In the genomic region with DNA sequence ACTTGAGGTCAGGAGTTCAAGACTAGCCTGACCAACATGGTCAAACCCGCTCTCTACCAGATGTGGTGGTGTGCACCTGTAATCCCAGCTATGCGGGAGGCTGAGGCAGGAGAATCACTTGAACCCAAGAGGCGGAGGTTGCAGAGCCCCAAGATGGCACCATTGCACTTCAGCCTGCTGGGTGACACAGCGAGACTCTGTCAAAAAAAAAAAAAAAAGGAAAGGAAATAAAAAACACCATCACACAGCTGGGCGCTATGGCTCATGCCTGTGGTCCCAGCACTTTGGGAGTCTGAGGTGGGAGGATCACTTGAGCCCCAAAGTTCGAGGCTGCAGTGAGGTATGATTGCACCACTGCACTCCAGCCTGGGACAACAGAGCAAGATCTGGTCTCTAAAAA, we compare ENCODE assay signal across 1 cellular context.
TF ChIP-seq lines count a peak whose summit lies in the region.

No MANE protein-coding gene starts in this region.

TF ChIP-seq in H1, 55 proteins besides CTCF, POLR2A, EP300 and RAD21:
- TF ChIP-seq GTF2F1 (IDR thresholded peaks at IDR 0.05; ENCODE audit: borderline replicate concordance, low read depth, low read length) (no peak), POU5F1 (IDR thresholded peaks at IDR 0.05; ENCODE audit: low read depth, low read length) (no peak), SRF (IDR thresholded peaks at IDR 0.05; ENCODE audit: low read depth, low read length) (no peak), YY1 (IDR thresholded peaks at IDR 0.05; ENCODE audit: low read depth, low read length) (no peak), JUND (IDR thresholded peaks at IDR 0.05; ENCODE audit: low read length) (no peak), CHD2 (IDR thresholded peaks at IDR 0.05; ENCODE audit: low read length) (no peak), CEBPB (IDR thresholded peaks at IDR 0.05; ENCODE audit: low read depth, low read length) (no peak)
- TF ChIP-seq, protein P1, sequence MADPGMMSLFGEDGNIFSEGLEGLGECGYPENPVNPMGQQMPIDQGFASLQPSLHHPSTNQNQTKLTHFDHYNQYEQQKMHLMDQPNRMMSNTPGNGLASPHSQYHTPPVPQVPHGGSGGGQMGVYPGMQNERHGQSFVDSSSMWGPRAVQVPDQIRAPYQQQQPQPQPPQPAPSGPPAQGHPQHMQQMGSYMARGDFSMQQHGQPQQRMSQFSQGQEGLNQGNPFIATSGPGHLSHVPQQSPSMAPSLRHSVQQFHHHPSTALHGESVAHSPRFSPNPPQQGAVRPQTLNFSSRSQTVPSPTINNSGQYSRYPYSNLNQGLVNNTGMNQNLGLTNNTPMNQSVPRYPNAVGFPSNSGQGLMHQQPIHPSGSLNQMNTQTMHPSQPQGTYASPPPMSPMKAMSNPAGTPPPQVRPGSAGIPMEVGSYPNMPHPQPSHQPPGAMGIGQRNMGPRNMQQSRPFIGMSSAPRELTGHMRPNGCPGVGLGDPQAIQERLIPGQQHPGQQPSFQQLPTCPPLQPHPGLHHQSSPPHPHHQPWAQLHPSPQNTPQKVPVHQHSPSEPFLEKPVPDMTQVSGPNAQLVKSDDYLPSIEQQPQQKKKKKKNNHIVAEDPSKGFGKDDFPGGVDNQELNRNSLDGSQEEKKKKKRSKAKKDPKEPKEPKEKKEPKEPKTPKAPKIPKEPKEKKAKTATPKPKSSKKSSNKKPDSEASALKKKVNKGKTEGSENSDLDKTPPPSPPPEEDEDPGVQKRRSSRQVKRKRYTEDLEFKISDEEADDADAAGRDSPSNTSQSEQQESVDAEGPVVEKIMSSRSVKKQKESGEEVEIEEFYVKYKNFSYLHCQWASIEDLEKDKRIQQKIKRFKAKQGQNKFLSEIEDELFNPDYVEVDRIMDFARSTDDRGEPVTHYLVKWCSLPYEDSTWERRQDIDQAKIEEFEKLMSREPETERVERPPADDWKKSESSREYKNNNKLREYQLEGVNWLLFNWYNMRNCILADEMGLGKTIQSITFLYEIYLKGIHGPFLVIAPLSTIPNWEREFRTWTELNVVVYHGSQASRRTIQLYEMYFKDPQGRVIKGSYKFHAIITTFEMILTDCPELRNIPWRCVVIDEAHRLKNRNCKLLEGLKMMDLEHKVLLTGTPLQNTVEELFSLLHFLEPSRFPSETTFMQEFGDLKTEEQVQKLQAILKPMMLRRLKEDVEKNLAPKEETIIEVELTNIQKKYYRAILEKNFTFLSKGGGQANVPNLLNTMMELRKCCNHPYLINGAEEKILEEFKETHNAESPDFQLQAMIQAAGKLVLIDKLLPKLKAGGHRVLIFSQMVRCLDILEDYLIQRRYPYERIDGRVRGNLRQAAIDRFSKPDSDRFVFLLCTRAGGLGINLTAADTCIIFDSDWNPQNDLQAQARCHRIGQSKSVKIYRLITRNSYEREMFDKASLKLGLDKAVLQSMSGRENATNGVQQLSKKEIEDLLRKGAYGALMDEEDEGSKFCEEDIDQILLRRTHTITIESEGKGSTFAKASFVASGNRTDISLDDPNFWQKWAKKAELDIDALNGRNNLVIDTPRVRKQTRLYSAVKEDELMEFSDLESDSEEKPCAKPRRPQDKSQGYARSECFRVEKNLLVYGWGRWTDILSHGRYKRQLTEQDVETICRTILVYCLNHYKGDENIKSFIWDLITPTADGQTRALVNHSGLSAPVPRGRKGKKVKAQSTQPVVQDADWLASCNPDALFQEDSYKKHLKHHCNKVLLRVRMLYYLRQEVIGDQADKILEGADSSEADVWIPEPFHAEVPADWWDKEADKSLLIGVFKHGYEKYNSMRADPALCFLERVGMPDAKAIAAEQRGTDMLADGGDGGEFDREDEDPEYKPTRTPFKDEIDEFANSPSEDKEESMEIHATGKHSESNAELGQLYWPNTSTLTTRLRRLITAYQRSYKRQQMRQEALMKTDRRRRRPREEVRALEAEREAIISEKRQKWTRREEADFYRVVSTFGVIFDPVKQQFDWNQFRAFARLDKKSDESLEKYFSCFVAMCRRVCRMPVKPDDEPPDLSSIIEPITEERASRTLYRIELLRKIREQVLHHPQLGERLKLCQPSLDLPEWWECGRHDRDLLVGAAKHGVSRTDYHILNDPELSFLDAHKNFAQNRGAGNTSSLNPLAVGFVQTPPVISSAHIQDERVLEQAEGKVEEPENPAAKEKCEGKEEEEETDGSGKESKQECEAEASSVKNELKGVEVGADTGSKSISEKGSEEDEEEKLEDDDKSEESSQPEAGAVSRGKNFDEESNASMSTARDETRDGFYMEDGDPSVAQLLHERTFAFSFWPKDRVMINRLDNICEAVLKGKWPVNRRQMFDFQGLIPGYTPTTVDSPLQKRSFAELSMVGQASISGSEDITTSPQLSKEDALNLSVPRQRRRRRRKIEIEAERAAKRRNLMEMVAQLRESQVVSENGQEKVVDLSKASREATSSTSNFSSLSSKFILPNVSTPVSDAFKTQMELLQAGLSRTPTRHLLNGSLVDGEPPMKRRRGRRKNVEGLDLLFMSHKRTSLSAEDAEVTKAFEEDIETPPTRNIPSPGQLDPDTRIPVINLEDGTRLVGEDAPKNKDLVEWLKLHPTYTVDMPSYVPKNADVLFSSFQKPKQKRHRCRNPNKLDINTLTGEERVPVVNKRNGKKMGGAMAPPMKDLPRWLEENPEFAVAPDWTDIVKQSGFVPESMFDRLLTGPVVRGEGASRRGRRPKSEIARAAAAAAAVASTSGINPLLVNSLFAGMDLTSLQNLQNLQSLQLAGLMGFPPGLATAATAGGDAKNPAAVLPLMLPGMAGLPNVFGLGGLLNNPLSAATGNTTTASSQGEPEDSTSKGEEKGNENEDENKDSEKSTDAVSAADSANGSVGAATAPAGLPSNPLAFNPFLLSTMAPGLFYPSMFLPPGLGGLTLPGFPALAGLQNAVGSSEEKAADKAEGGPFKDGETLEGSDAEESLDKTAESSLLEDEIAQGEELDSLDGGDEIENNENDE (IDR thresholded peaks at IDR 0.05; ENCODE audit: insufficient replicate concordance, low read length), result no peak
- TF ChIP-seq, protein P2, sequence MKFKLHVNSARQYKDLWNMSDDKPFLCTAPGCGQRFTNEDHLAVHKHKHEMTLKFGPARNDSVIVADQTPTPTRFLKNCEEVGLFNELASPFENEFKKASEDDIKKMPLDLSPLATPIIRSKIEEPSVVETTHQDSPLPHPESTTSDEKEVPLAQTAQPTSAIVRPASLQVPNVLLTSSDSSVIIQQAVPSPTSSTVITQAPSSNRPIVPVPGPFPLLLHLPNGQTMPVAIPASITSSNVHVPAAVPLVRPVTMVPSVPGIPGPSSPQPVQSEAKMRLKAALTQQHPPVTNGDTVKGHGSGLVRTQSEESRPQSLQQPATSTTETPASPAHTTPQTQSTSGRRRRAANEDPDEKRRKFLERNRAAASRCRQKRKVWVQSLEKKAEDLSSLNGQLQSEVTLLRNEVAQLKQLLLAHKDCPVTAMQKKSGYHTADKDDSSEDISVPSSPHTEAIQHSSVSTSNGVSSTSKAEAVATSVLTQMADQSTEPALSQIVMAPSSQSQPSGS (IDR thresholded peaks at IDR 0.05; ENCODE audit: low read length), result no peak
